ENCODE assay signal across 21 cellular contexts in genomic region chr20:51668515-51668914, GRCh38.
"Had no signal": no experiment of that assay in that cellular context is flagged by ENCODE, and none has a peak within 500 bp of the region (broad histone marks: within the 10 kb centered on the region; RNA-seq: fewer than 3 reads in every experiment).

No MANE protein-coding gene starts in this region.

- H2AFZ ChIP-seq: neural progenitor cell, parathyroid adenoma had no signal

- DNase-seq: colonic mucosa; effector CD8-positive, alpha-beta T cell; endodermal cell; foreskin fibroblast; gastrocnemius medialis; head of caudate nucleus; left cardiac atrium; left ventricle myocardium inferior; lower lobe of right lung; naive thymus-derived CD8-positive, alpha-beta T cell; sigmoid colon; stimulated activated CD4-positive, alpha-beta T cell treated with anti-CD3 and anti-CD28 coated beads, Interleukin-4, amount 100 ng/mL, for 4 hours; stimulated activated naive CD8-positive, alpha-beta T cell treated with anti-CD3 and anti-CD28 coated beads, Interleukin-15, Interleukin-2, amounts not matched to agents 100 U/mL and 50 U/mL, for 24 hours; testis; tibial artery had no signal

- H3K36me3 ChIP-seq: colonic mucosa, neural progenitor cell had no signal

- H3K9ac ChIP-seq: neural progenitor cell, parathyroid adenoma had no signal

- H3K27ac ChIP-seq: colonic mucosa, epithelial cell of prostate, gastrocnemius medialis, left ventricle myocardium inferior, lower lobe of right lung, neural progenitor cell, parathyroid adenoma, prostate gland, right atrium auricular region, sigmoid colon, testis, tibial artery had no signal

- H3K4me2 ChIP-seq: neural progenitor cell had no signal

- H3K4me1 ChIP-seq: colonic mucosa, gastrocnemius medialis, left ventricle myocardium inferior, lower lobe of right lung, neural progenitor cell, parathyroid adenoma, prostate gland, right atrium auricular region, sigmoid colon, testis, tibial artery had no signal

- H3K9me3 ChIP-seq: colonic mucosa, gastrocnemius medialis, left ventricle myocardium inferior, lower lobe of right lung, prostate gland, right atrium auricular region, sigmoid colon, testis, tibial artery had no signal

- ATAC-seq: gastrocnemius medialis; left cardiac atrium; lower lobe of right lung; naive thymus-derived CD8-positive, alpha-beta T cell; stimulated activated memory B cell treated with anti-CD40 and anti-IgM and Interleukin-4, amounts not matched to agents 10 μg/mL and 1 μg/mL and 100 μg/mL, for 72 hours; stimulated activated naive CD8-positive, alpha-beta T cell treated with anti-CD3 and anti-CD28 coated beads, Interleukin-15, Interleukin-2, amounts not matched to agents 100 U/mL and 50 U/mL, for 24 hours had no signal

- H3K27me3 ChIP-seq: colonic mucosa, gastrocnemius medialis, neural progenitor cell, right atrium auricular region, sigmoid colon, testis, tibial artery had no signal

- H3K4me3 ChIP-seq: colonic mucosa, gastrocnemius medialis, left ventricle myocardium inferior, lower lobe of right lung, neural progenitor cell, prostate gland, right atrium auricular region, sigmoid colon, testis, tibial artery had no signal
